Comparison of ENCODE assay signal across 2 cellular contexts in the genomic region with DNA sequence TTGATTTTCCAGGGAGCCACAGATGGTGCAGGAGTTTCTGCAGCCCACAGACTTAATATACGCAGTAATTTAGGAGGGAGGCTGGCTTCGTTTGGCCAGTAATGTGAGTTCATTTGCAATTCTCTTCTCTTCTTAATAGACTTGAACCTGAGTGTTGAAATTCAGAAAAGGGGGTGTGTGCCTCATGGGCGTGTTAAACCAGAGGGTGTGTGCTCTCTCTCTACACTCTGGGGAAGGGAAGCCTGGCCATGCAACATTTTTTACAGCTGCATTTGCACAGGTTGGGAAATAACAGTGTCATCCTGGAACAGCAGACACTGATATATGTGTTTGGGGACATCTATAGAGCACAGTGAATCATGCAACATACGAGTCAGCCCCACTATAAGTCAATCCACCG.
TF ChIP-seq lines count a peak whose summit lies in the region.

No MANE protein-coding gene starts in this region.

TF ChIP-seq in IMR-90, 13 proteins besides CTCF, POLR2A, EP300 and RAD21:
- TF ChIP-seq MAFK (IDR thresholded peaks at IDR 0.05; ENCODE audit: low read depth, low read length) (no peak), MXI1 (IDR thresholded peaks at IDR 0.05; ENCODE audit: borderline replicate concordance, low read depth, low read length) (no peak), ELK1 (IDR thresholded peaks at IDR 0.05; ENCODE audit: borderline replicate concordance, low read depth, low read length) (no peak), BHLHE40 (IDR thresholded peaks at IDR 0.05; ENCODE audit: low read depth, low read length) (no peak), MAZ (IDR thresholded peaks at IDR 0.05; ENCODE audit: borderline replicate concordance, low read depth, low read length) (no peak)

TF ChIP-seq in GM12878, 131 proteins besides CTCF, POLR2A, EP300 and RAD21:
- TF ChIP-seq MEF2A (IDR thresholded peaks at IDR 0.05; ENCODE audit: insufficient read depth, low read depth, low read length) (no peak), EED (IDR thresholded peaks at IDR 0.05; ENCODE audit: low read depth) (no peak), ZNF24 (IDR thresholded peaks at IDR 0.05) (no peak), ASH2L (IDR thresholded peaks at IDR 0.05; ENCODE audit: borderline replicate concordance, low read depth) (no peak), ZSCAN29 (IDR thresholded peaks at IDR 0.05) (no peak), TARDBP (IDR thresholded peaks at IDR 0.05; ENCODE audit: borderline replicate concordance) (no peak)
- TF ChIP-seq, protein P1, sequence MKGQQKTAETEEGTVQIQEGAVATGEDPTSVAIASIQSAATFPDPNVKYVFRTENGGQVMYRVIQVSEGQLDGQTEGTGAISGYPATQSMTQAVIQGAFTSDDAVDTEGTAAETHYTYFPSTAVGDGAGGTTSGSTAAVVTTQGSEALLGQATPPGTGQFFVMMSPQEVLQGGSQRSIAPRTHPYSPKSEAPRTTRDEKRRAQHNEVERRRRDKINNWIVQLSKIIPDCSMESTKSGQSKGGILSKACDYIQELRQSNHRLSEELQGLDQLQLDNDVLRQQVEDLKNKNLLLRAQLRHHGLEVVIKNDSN (IDR thresholded peaks at IDR 0.05; ENCODE audit: borderline replicate concordance, extremely low read length, insufficient read depth, low read depth, low read length), result no peak
